ENCODE assay signal across 14 cellular contexts in the genomic region with DNA sequence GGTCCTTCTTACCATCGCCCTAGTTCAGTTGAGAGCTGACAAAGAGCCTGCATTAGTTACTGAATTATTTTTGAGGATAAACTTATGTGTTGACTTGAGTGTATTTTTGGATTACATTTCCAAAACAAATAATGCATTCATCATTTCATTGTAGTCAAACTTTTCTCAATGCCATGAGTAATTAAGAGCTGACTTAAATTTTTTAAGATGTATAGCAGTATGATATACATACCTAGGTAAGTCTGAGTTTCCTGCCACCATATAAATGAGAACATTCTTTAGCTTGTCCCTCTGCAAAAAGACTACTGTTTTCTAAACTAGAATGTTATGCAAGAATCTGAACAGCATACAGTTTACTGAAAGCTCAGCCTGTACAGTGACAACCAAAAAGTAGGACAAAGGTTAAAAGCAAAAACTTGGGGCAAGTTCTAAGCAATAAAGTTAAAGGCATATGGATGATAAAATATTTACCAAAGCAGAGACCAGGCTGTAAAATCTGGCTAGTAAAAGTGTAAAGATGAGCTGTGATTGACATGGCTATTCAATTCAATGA.
DNase-seq lines count a peak whose midpoint lies in the region; ATAC-seq and TF ChIP-seq lines count a peak whose summit lies in the region.
"Had no signal": no experiment of that assay in that cellular context is flagged by ENCODE, and none has a peak within 500 bp of the region (broad histone marks: within the 10 kb centered on the region; RNA-seq: fewer than 3 reads in every experiment).

No MANE protein-coding gene starts in this region.

- H3K27me3 ChIP-seq in RWPE2 (ENCODE audit: insufficient read depth, poor library complexity, severe bottlenecking), result no peaks in the 10 kb centered on the region
- H3K27me3 ChIP-seq in lower lobe of right lung (ENCODE audit: low read depth), result no peaks in the 10 kb centered on the region
- H3K27me3 ChIP-seq in transverse colon, result no peaks in the 10 kb centered on the region
- no peaks in the 10 kb centered on the region for H3K27me3 ChIP-seq in HAP-1 (ENCODE audit: low read depth)

- TF ChIP-seq EP300 in transverse colon (IDR thresholded peaks at IDR 0.05; ENCODE audit: low read depth), result no peak

- H3K36me3 ChIP-seq in RWPE2 (ENCODE audit: low read depth), result no peaks in the 10 kb centered on the region
- H3K36me3 ChIP-seq in lower lobe of right lung, result no peaks in the 10 kb centered on the region
- H3K36me3 ChIP-seq in transverse colon, result no peaks in the 10 kb centered on the region
- H3K36me3 ChIP-seq in HAP-1 (replicated peaks), result peaks cover 12% of the 10 kb centered on the region
- H3K36me3 ChIP-seq in mucosa of descending colon (ENCODE audit: low read depth), result no peaks in the 10 kb centered on the region

- TF ChIP-seq CTCF in RWPE2 (IDR thresholded peaks at IDR 0.05; ENCODE audit: poor library complexity, severe bottlenecking) (no peak), choroid plexus epithelial cell (conservative IDR thresholded peaks at IDR 0.05; ENCODE audit: low read depth, low read length) (no peak), lower lobe of right lung (IDR thresholded peaks at IDR 0.05) (no peak), transverse colon (IDR thresholded peaks at IDR 0.05) (no peak), mucosa of descending colon (IDR thresholded peaks at IDR 0.05) (no peak)

- no peak for TF ChIP-seq POLR2A in transverse colon (IDR thresholded peaks at IDR 0.05)

- ATAC-seq in RWPE2 (ENCODE audit: low read depth), result peak; percentile 43; the same call in 1 of the 3 replicates
- no peak for ATAC-seq in lower lobe of right lung
- ATAC-seq in mucosa of descending colon, result no peak
- ATAC-seq: activated naive CD8-positive, alpha-beta T cell treated with anti-CD3 and anti-CD28 coated beads, Interleukin-2, amount 50 U/mL, for 24 hours; Panc1 had no signal

- intact Hi-C loops in lower lobe of right lung (cut with DNase I), result no loop called here
- intact Hi-C loops in transverse colon (cut with DNase I; ENCODE audit: low total_unique reads), result no loop called here
- intact Hi-C loops in mucosa of descending colon (cut with DNase I, micrococcal nuclease), result no loop called here

- in situ Hi-C loops in transverse colon (cut with MboI; ENCODE audit: low pct_ligation_motif_present in 1 of 4, low pct_unique_long_range_greater_than_20kb in 1 of 4, low sequenced_read_pairs in 3 of 4), result no loop called here
- in situ Hi-C loops in HAP-1 (cut with MboI; ENCODE audit: low sequenced_read_pairs), result no loop called here

- H3K4me3 ChIP-seq in RWPE2 (ENCODE audit: severe bottlenecking) (no peak overlapping the region), choroid plexus epithelial cell (ENCODE audit: low read depth, low read length) (no peak overlapping the region), lower lobe of right lung (no peak overlapping the region), transverse colon (no peak overlapping the region), HAP-1 (no peak overlapping the region), mucosa of descending colon (no peak overlapping the region)

- peaks cover 16% of the 10 kb centered on the region for H3K4me1 ChIP-seq in RWPE2 (ENCODE audit: insufficient read depth, poor library complexity, severe bottlenecking)
- peaks cover 30% of the 10 kb centered on the region for H3K4me1 ChIP-seq in lower lobe of right lung
- peaks cover 0 to 5% (median 2%) of the 10 kb centered on the region in 4 donors for H3K4me1 ChIP-seq in transverse colon
- peaks cover 16% of the 10 kb centered on the region for H3K4me1 ChIP-seq in HAP-1
- no peaks in the 10 kb centered on the region for H3K4me1 ChIP-seq in mucosa of descending colon (ENCODE audit: low read depth)

- DNase-seq in RWPE2 (ENCODE audit: low spot score) (no peak), choroid plexus epithelial cell (ENCODE audit: low read depth) (peak; percentile 36), lower lobe of right lung (no peak), transverse colon (no peak), D341Med (ENCODE audit: low spot score) (no peak), HAP-1 (ENCODE audit: low spot score in 2 of 2) (no peak), mucosa of descending colon (no peak)
- DNase-seq: activated CD4-positive, alpha-beta memory T cell treated with anti-CD3 and anti-CD28 coated beads, Interleukin-2, amount 10 ng/mL, durations not matched to agents 7 days and 5 days; activated naive CD8-positive, alpha-beta T cell treated with anti-CD3 and anti-CD28 coated beads, Interleukin-2, amount 50 U/mL, for 24 hours; NCI-H1092; NCI-H2107; NCI-H526; stimulated activated CD4-positive, alpha-beta T cell treated with anti-CD3 and anti-CD28 coated beads, Interleukin-4, amount 100 ng/mL, for 1 hour had no signal

- H3K27ac ChIP-seq in RWPE2 (ENCODE audit: poor library complexity, severe bottlenecking) (peak overlapping the region; percentile 35), lower lobe of right lung (peak overlapping the region; percentile 18), transverse colon (peak overlapping the region in 3 of 4 donors; percentile 25 to 52 (median 45))

- H3K9me3 ChIP-seq in RWPE2 (ENCODE audit: severe bottlenecking) (no peaks in the 10 kb centered on the region), lower lobe of right lung (no peaks in the 10 kb centered on the region), transverse colon (no peaks in the 10 kb centered on the region), HAP-1 (no peaks in the 10 kb centered on the region), mucosa of descending colon (no peaks in the 10 kb centered on the region)

- WGBS in transverse colon (ENCODE audit: low coverage in 1 of 2), 2 donors, result 83 to 96% methylated on average over 1 of the region's 1 CpG
